Comparison of ENCODE assay signal across 20 cellular contexts in the genomic region with DNA sequence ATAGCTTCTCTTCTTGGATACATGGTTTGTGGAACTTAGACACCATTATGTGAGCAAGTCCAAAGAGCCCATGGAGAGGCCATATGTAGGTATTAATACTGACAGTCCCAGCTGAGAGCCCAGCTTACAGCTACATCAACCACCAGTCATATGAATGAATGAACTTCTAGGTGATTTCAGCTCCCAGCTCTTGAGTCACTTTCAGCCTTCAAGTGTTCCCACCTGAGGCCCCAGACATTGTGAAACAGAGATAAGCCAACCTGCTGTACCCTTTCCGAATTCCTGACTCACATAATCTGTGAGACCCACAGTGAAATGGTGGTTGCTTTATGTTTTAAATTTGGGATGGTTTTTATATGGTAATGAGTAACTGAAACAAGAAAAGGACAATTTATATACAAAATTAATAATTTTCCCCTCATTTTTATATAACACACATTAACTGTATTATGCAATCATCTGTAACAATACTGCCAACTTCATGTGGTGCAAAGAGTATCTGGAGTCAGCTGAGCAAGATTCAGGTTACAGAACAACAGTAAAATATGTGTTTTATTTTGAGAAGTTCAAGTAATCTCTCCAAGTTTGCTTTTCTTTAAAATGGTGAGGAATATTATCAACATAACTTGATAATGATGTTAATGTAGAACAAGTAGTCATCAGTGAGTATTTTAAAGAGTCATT. TPM values are rescaled to one million over a fixed set of nuclear protein-coding genes. Genes with fewer than 3 reads are reported as not detected.
A peak's percentile ranks its signal among the peaks of the same experiment; 100 is the strongest.
DNase-seq lines count a peak whose midpoint lies in the region; ATAC-seq and TF ChIP-seq lines count a peak whose summit lies in the region.
"Had no signal": no experiment of that assay in that cellular context is flagged by ENCODE, and none has a peak within 500 bp of the region (broad histone marks: within the 10 kb centered on the region; RNA-seq: fewer than 3 reads in every experiment).

No MANE protein-coding gene starts in this region.

- H3K36me3 ChIP-seq in left lung = no peaks in the 10 kb centered on the region
- H3K36me3 ChIP-seq: SJCRH30 had no signal

- H3K4me1 Mint-ChIP-seq in activated T-cell treated with anti-CD3 and anti-CD28 coated beads, Interleukin-2, amount 50 U/mL, for 72 hours (ENCODE audit: low read depth) = peaks cover 16% of the 10 kb centered on the region
- H3K4me1 Mint-ChIP-seq in activated T-cell treated with anti-CD3 and anti-CD28 coated beads, Interleukin-2, amount 50 U/mL, for 4 hours (ENCODE audit: low read depth) = no peaks in the 10 kb centered on the region

- no peaks in the 10 kb centered on the region for H3K9me3 ChIP-seq in left lung
- H3K9me3 ChIP-seq: SJCRH30 had no signal

- TF ChIP-seq CTCF in cardiac fibroblast (IDR thresholded peaks at IDR 0.05; ENCODE audit: low read depth, low read length) = no peak
- no peak for TF ChIP-seq CTCF in left lung (IDR thresholded peaks at IDR 0.05)

- H3K4me3 Mint-ChIP-seq in activated T-cell treated with anti-CD3 and anti-CD28 coated beads, Interleukin-2, amount 50 U/mL, for 72 hours = no peak overlapping the region
- no peak overlapping the region for H3K4me3 Mint-ChIP-seq in activated T-cell treated with anti-CD3 and anti-CD28 coated beads, Interleukin-2, amount 50 U/mL, for 4 hours

- intact Hi-C loops in left lung (cut with DNase I) = no loop called here

- H3K36me3 Mint-ChIP-seq in activated T-cell treated with anti-CD3 and anti-CD28 coated beads, Interleukin-2, amount 50 U/mL, for 72 hours (ENCODE audit: insufficient read depth in 2 of 2) = no peaks in the 10 kb centered on the region
- no peaks in the 10 kb centered on the region for H3K36me3 Mint-ChIP-seq in activated T-cell treated with anti-CD3 and anti-CD28 coated beads, Interleukin-2, amount 50 U/mL, for 4 hours (ENCODE audit: insufficient read depth)

- peak; percentile 50 to 62 for ATAC-seq in activated T-cell treated with anti-CD3 and anti-CD28 coated beads, Interleukin-2, amount 50 U/mL, for 72 hours (replicated peaks in 1 of 2)
- no peak for ATAC-seq in activated T-cell treated with anti-CD3 and anti-CD28 coated beads, Interleukin-2, amount 50 U/mL, for 4 hours
- peak; percentile 85 for ATAC-seq in left lung
- ATAC-seq: GM12878, HepG2, PC-3 had no signal

- H3K27me3 ChIP-seq in left lung = no peaks in the 10 kb centered on the region
- H3K27me3 ChIP-seq: SJCRH30 had no signal

- H3K4me3 ChIP-seq in cardiac fibroblast (replicated peaks in 1 of 2; ENCODE audit: low read depth in 2 of 2, low read length in 2 of 2) (no peak overlapping the region), left lung (no peak overlapping the region)
- H3K4me3 ChIP-seq: GM12878, SJCRH30 had no signal

- H3K27ac ChIP-seq in left lung = no peak overlapping the region
- H3K27ac ChIP-seq: RWPE1, SJCRH30 had no signal

- no peaks in the 10 kb centered on the region for H3K4me1 ChIP-seq in left lung
- H3K4me1 ChIP-seq: SJCRH30 had no signal

- H3K27ac Mint-ChIP-seq in activated T-cell treated with anti-CD3 and anti-CD28 coated beads, Interleukin-2, amount 50 U/mL, for 72 hours = no peak overlapping the region

- H3K9me3 Mint-ChIP-seq in activated T-cell treated with anti-CD3 and anti-CD28 coated beads, Interleukin-2, amount 50 U/mL, for 72 hours = peaks cover 0 to 2% of the 10 kb centered on the region in 2 donors
- no peaks in the 10 kb centered on the region for H3K9me3 Mint-ChIP-seq in activated T-cell treated with anti-CD3 and anti-CD28 coated beads, Interleukin-2, amount 50 U/mL, for 4 hours

- DNase-seq in activated T-cell treated with anti-CD3 and anti-CD28 coated beads, Interleukin-2, amount 50 U/mL, for 72 hours = no peak
- DNase-seq in activated T-cell treated with anti-CD3 and anti-CD28 coated beads, Interleukin-2, amount 50 U/mL, for 4 hours = no peak
- DNase-seq in cardiac fibroblast (ENCODE audit: low read depth in 2 of 2) (peak; percentile 8 to 9), left lung (no peak), stromal cell of bone marrow (ENCODE audit: low read depth) (peak; percentile 3), GOT3 (lab: John Stamatoyannopoulos, UW) (no peak), GF-D8 (lab: John Stamatoyannopoulos, UW) (no peak)
- DNase-seq in NK-92 treated with Interleukin-12 subunit alpha and Interleukin-12 subunit beta, amount 100 ng/mL, for 24 hours (lab: John Stamatoyannopoulos, UW) = no peak
- DNase-seq: C1 segment of cervical spinal cord, DND-41, NCI-H1048, NCI-H1436 treated with DMSO at 0.1 percent for 48 hours, NCI-H2081 treated with DMSO at 0.1 percent for 48 hours, NCI-H226, NCI-H526, PC-3, SJCRH30 had no signal

- H3K27me3 Mint-ChIP-seq in activated T-cell treated with anti-CD3 and anti-CD28 coated beads, Interleukin-2, amount 50 U/mL, for 72 hours (ENCODE audit: low read depth) = peaks cover 12% of the 10 kb centered on the region
- H3K27me3 Mint-ChIP-seq in activated T-cell treated with anti-CD3 and anti-CD28 coated beads, Interleukin-2, amount 50 U/mL, for 4 hours (ENCODE audit: low read depth) = no peaks in the 10 kb centered on the region

RNA-seq across cellular contexts. Expression of a gene that starts 27.7 kb away (rescaled TPM):
- total RNA-seq in activated T-cell treated with anti-CD3 and anti-CD28 coated beads, Interleukin-2, amount 50 U/mL, for 72 hours = 10 to 100 TPM; 13.3 to 16.7 TPM
- total RNA-seq in activated T-cell treated with anti-CD3 and anti-CD28 coated beads, Interleukin-2, amount 50 U/mL, for 4 hours = 10 to 100 TPM; 14.8 to 16.7 (median 16.4) TPM
- total RNA-seq in left lung = 10 to 100 TPM; 12.7 to 13.7 TPM

Comparison
In these comparisons a context has a peak if more than half of its experiments do, and no peak if none do; other contexts are left out.
1. ATAC-seq: peak in activated T-cell treated with anti-CD3 and anti-CD28 coated beads, Interleukin-2, amount 50 U/mL, for 72 hours (2 of 2) and left lung (single experiment); none in activated T-cell treated with anti-CD3 and anti-CD28 coated beads, Interleukin-2, amount 50 U/mL, for 4 hours (0 of 2).
2. DNase-seq: peak in cardiac fibroblast (2 of 2) and stromal cell of bone marrow (single experiment); none in activated T-cell treated with anti-CD3 and anti-CD28 coated beads, Interleukin-2, amount 50 U/mL, for 72 hours (0 of 2), activated T-cell treated with anti-CD3 and anti-CD28 coated beads, Interleukin-2, amount 50 U/mL, for 4 hours (single experiment), left lung (0 of 2), GOT3 (single experiment), GF-D8 (single experiment) and NK-92 treated with Interleukin-12 subunit alpha and Interleukin-12 subunit beta, amount 100 ng/mL, for 24 hours (single experiment).